ENCODE assay signal across 20 cellular contexts in genomic region chr12:128795530-128796361, GRCh38. TPM values are rescaled to one million over a fixed set of nuclear protein-coding genes. Genes with fewer than 3 reads are reported as not detected.
A peak's percentile ranks its signal among the peaks of the same experiment; 100 is the strongest.
DNase-seq lines count a peak whose midpoint lies in the region; ATAC-seq and FAIRE-seq lines count a peak whose summit lies in the region.
"Had no signal": no experiment of that assay in that cellular context is flagged by ENCODE, and none has a peak within 500 bp of the region (broad histone marks: within the 10 kb centered on the region; RNA-seq: fewer than 3 reads in every experiment).

No MANE protein-coding gene starts in this region.

- no peaks in the 10 kb centered on the region for H3K9me3 ChIP-seq in BLaER1 treated with 17β-estradiol and CSF1 and Interleukin-3, amounts not matched to agents 10 nM and 100 nM (replicated peaks in 1 of 11)
- H3K9me3 ChIP-seq in T-helper 17 cell (ENCODE audit: control insufficient read depth, low read length, poor library complexity, severe bottlenecking) = no peaks in the 10 kb centered on the region
- H3K9me3 ChIP-seq: breast epithelium had no signal

- H3K9ac ChIP-seq in BLaER1 treated with 17β-estradiol and CSF1 and Interleukin-3, amounts not matched to agents 10 nM and 100 nM = peak overlapping the region in 9 of 11 experiments; percentile 20 to 59 (median 41); a peak in 11 of 22 replicates

- peaks cover 80 to 100% (median 90%) of the 10 kb centered on the region in 10 experiments for H3K4me1 ChIP-seq in BLaER1 treated with 17β-estradiol and CSF1 and Interleukin-3, amounts not matched to agents 10 nM and 100 nM
- H3K4me1 ChIP-seq: breast epithelium had no signal

- no peaks in the 10 kb centered on the region for H3K27me3 Mint-ChIP-seq in T-helper 17 cell
- no peaks in the 10 kb centered on the region for H3K27me3 Mint-ChIP-seq in naive thymus-derived CD8-positive, alpha-beta T cell
- H3K27me3 Mint-ChIP-seq: activated naive CD8-positive, alpha-beta T cell; progenitor cell of endocrine pancreas had no signal

- peak overlapping the region; percentile 32 for H3K27ac Mint-ChIP-seq in T-helper 17 cell
- H3K27ac Mint-ChIP-seq in naive thymus-derived CD8-positive, alpha-beta T cell = peak overlapping the region in 8 of 10 donors; percentile 36 to 97 (median 72)
- H3K27ac Mint-ChIP-seq: progenitor cell of endocrine pancreas had no signal

- H3K9me3 Mint-ChIP-seq in naive thymus-derived CD8-positive, alpha-beta T cell = no peaks in the 10 kb centered on the region
- H3K9me3 Mint-ChIP-seq: HFFc6 had no signal

- H3K4me2 ChIP-seq in BLaER1 treated with 17β-estradiol and CSF1 and Interleukin-3, amounts not matched to agents 10 nM and 100 nM = peak overlapping the region; percentile 77 to 93 (median 88)
- H3K4me2 ChIP-seq: hepatocyte had no signal

- POLR2A ChIA-PET in naive thymus-derived CD8-positive, alpha-beta T cell (lab: Charles Lee) = no interaction called here

- peaks cover 20 to 78% (median 41%) of the 10 kb centered on the region in 11 experiments for H3K36me3 ChIP-seq in BLaER1 treated with 17β-estradiol and CSF1 and Interleukin-3, amounts not matched to agents 10 nM and 100 nM

- FAIRE-seq in GM18507 (lab: Jason Lieb, UNC) = peak; percentile 77

- H3K4me3 Mint-ChIP-seq in T-helper 17 cell = no peak overlapping the region
- H3K4me3 Mint-ChIP-seq in naive thymus-derived CD8-positive, alpha-beta T cell = peak overlapping the region in 5 of 10 donors; percentile 16 to 73 (median 31)
- H3K4me3 Mint-ChIP-seq: activated naive CD8-positive, alpha-beta T cell; HFFc6 had no signal

- peaks cover 65 to 100% (median 86%) of the 10 kb centered on the region in 11 experiments for H4K20me1 ChIP-seq in BLaER1 treated with 17β-estradiol and CSF1 and Interleukin-3, amounts not matched to agents 10 nM and 100 nM

- no peak for DNase-seq in GM18507 (ENCODE audit: extremely low spot score, insufficient read length, low read depth)
- no peak for DNase-seq in T-helper 17 cell
- no peak for DNase-seq in naive thymus-derived CD8-positive, alpha-beta T cell
- no peak for DNase-seq in NK-92 (lab: John Stamatoyannopoulos, UW; ENCODE audit: unreplicated experiment)
- no peak for DNase-seq in activated CD4-positive, CD25-positive, alpha-beta regulatory T cell treated with anti-CD3 and anti-CD28 coated beads, Interleukin-2, amount 50 U/mL, for 72 hours
- DNase-seq: activated CD4-positive, CD25-positive, alpha-beta regulatory T cell; effector CD4-positive, alpha-beta T cell; HFFc6; left colon; NCI-H1417 treated with DMSO at 0.1 percent for 48 hours; NCI-H226 had no signal

- H3K4me1 Mint-ChIP-seq in T-helper 17 cell = peaks cover 12% of the 10 kb centered on the region
- H3K4me1 Mint-ChIP-seq in naive thymus-derived CD8-positive, alpha-beta T cell = peaks cover 7 to 82% (median 31%) of the 10 kb centered on the region in 4 donors

- H3K27me3 ChIP-seq in BLaER1 treated with 17β-estradiol and CSF1 and Interleukin-3, amounts not matched to agents 10 nM and 100 nM = peaks cover 0 to 45% (median 0%) of the 10 kb centered on the region in 11 experiments; a peak in 4 of 22 replicates
- H3K27me3 ChIP-seq: breast epithelium, hepatocyte had no signal

- H3K36me3 Mint-ChIP-seq in T-helper 17 cell (ENCODE audit: low read depth) = peaks cover 10% of the 10 kb centered on the region
- peaks cover 5 to 85% (median 12%) of the 10 kb centered on the region in 3 donors for H3K36me3 Mint-ChIP-seq in naive thymus-derived CD8-positive, alpha-beta T cell

- ATAC-seq in T-helper 17 cell (no peak), GM21360 (IDR thresholded peaks at IDR 0.05; ENCODE audit: unreplicated experiment) (no peak), HG03097 (IDR thresholded peaks at IDR 0.05; ENCODE audit: low FRiP score, unreplicated experiment) (no peak)
- ATAC-seq in naive thymus-derived CD8-positive, alpha-beta T cell = no peak
- ATAC-seq: left colon, SK-N-SH treated with all-trans-retinoic acid at 6 μM for 48 hours had no signal

- H3K4me3 ChIP-seq in BLaER1 treated with 17β-estradiol and CSF1 and Interleukin-3, amounts not matched to agents 10 nM and 100 nM = peak overlapping the region in 5 of 10 experiments; percentile 14 to 42 (median 20); a peak in 4 of 20 replicates
- H3K4me3 ChIP-seq: breast epithelium, hepatocyte had no signal

- peak overlapping the region in 9 of 11 experiments; percentile 7 to 66 (median 51); a peak in 16 of 22 replicates for H3K27ac ChIP-seq in BLaER1 treated with 17β-estradiol and CSF1 and Interleukin-3, amounts not matched to agents 10 nM and 100 nM
- H3K27ac ChIP-seq: breast epithelium, hepatocyte, HL-60 had no signal

RNA-seq across cellular contexts. Expression of gene SLC15A4, which starts 28.0 kb away (rescaled TPM):
- 10 to 100 TPM; 15.5 to 17.2 TPM for total RNA-seq in T-helper 17 cell
- total RNA-seq in naive thymus-derived CD8-positive, alpha-beta T cell = 10 to 100 TPM; 16.1 to 17.9 TPM
- polyA plus RNA-seq in naive thymus-derived CD8-positive, alpha-beta T cell = 10 to 100 TPM in 1 of 3 donors, 1 to 10 TPM in 2; 2.1 to 14.3 (median 6.1) TPM

RNA-seq across cellular contexts. Expression of gene GLT1D1, which starts 57.5 kb away (rescaled TPM):
- total RNA-seq in T-helper 17 cell = 1 to 10 TPM in 1 of 2 donors, under 1 TPM in 1; 0.10 to 1.2 TPM
- total RNA-seq in naive thymus-derived CD8-positive, alpha-beta T cell = not detected
- not detected for polyA plus RNA-seq in naive thymus-derived CD8-positive, alpha-beta T cell
- total RNA-seq: HFFc6, left colon had no signal
